ENCODE assay signal across 1 cellular context in genomic region chr16:15451098-15451731, GRCh38.
TF ChIP-seq lines count a peak whose summit lies in the region.

No MANE protein-coding gene starts in this region.

TF ChIP-seq in HepG2, 621 proteins besides CTCF, POLR2A, EP300 and RAD21 (continued from another document):
- 0 out of 2 replicates have a peak, but pooled peaks have one; percentile 44 for TF ChIP-seq ZNF414 (CRISPR knock-in tag; IDR thresholded peaks at IDR 0.05)
- no peak for TF ChIP-seq ZNF136 (CRISPR knock-in tag; IDR thresholded peaks at IDR 0.05; ENCODE audit: low read depth)
- TF ChIP-seq ZNF274 (CRISPR knock-in tag; IDR thresholded peaks at IDR 0.05), result no peak
- TF ChIP-seq HDAC1 (CRISPR knock-in tag; IDR thresholded peaks at IDR 0.05), result peak; percentile 39; the same call in 1 of the 2 replicates
- TF ChIP-seq GRHL1 (CRISPR knock-in tag; conservative IDR thresholded peaks at IDR 0.05), result no peak
- TF ChIP-seq ZMYM4 (CRISPR knock-in tag; IDR thresholded peaks at IDR 0.05), result peak; percentile 11; the same call in 1 of the 2 replicates
- TF ChIP-seq LCORL (IDR thresholded peaks at IDR 0.05), result no peak
- TF ChIP-seq LCORL (CRISPR knock-in tag; IDR thresholded peaks at IDR 0.05), result peak; percentile 39; the same call in 1 of the 2 replicates
- TF ChIP-seq ZNF138 (CRISPR knock-in tag; IDR thresholded peaks at IDR 0.05; ENCODE audit: low read depth), result no peak
- TF ChIP-seq SIX4 (CRISPR knock-in tag; IDR thresholded peaks at IDR 0.05), result no peak
- TF ChIP-seq ZBTB7A (CRISPR knock-in tag; IDR thresholded peaks at IDR 0.05), result no peak
- TF ChIP-seq SNAPC5 (CRISPR knock-in tag; IDR thresholded peaks at IDR 0.05; ENCODE audit: borderline replicate concordance), result no peak
- TF ChIP-seq JUNB (CRISPR knock-in tag; IDR thresholded peaks at IDR 0.05; ENCODE audit: borderline replicate concordance), result no peak
- TF ChIP-seq ZNF362 (CRISPR knock-in tag; IDR thresholded peaks at IDR 0.05; ENCODE audit: borderline replicate concordance), result peak; percentile 90
- TF ChIP-seq ZNF616 (CRISPR knock-in tag; IDR thresholded peaks at IDR 0.05; ENCODE audit: low read depth), result no peak
- TF ChIP-seq ZKSCAN8 (CRISPR knock-in tag; IDR thresholded peaks at IDR 0.05; ENCODE audit: borderline replicate concordance), result no peak
- no peak for TF ChIP-seq WIZ (CRISPR knock-in tag; IDR thresholded peaks at IDR 0.05)
- no peak for TF ChIP-seq ZBTB49 (CRISPR knock-in tag; IDR thresholded peaks at IDR 0.05; ENCODE audit: borderline replicate concordance)
- no peak for TF ChIP-seq FIP1L1 (IDR thresholded peaks at IDR 0.05; ENCODE audit: borderline replicate concordance, insufficient read depth, low read depth, low read length)
- TF ChIP-seq SATB2 (CRISPR knock-in tag; IDR thresholded peaks at IDR 0.05), result no peak
TF ChIP-seq in HepG2: peak in this region for 17.
